11 cellular contexts compared by ENCODE assay signal in genomic region chr3:12938258-12938711, GRCh38.
A peak's percentile ranks its signal among the peaks of the same experiment; 100 is the strongest.
DNase-seq lines count a peak whose midpoint lies in the region; ATAC-seq and TF ChIP-seq lines count a peak whose summit lies in the region.
"Had no signal": no experiment of that assay in that cellular context is flagged by ENCODE, and none has a peak within 500 bp of the region (broad histone marks: within the 10 kb centered on the region; RNA-seq: fewer than 3 reads in every experiment).

No MANE protein-coding gene starts in this region.

- no peak overlapping the region for H3K9ac ChIP-seq in colonic mucosa (ENCODE audit: low read depth in 2 of 2, low read length in 2 of 2)

- H3K27me3 ChIP-seq in colonic mucosa (no peaks in the 10 kb centered on the region), right atrium auricular region (no peaks in the 10 kb centered on the region), gastrocnemius medialis (no peaks in the 10 kb centered on the region)
- H3K27me3 ChIP-seq: upper lobe of left lung had no signal

- POLR2A ChIA-PET in activated CD4-positive, alpha-beta T cell treated with anti-CD3 and anti-CD28 coated beads for 36 hours (lab: Charles Lee) = interaction anchor here (0.6 kb wide), 1 partner anchor 112 kb away, joined by 3 read pairs; no protein-coding TSS in a partner anchor

- CTCF ChIA-PET in activated CD4-positive, alpha-beta T cell treated with anti-CD3 and anti-CD28 coated beads for 36 hours (lab: Charles Lee) = interaction anchor here (0.9 kb wide), 1 partner anchor 52 kb away, joined by 4 read pairs; no protein-coding TSS in a partner anchor

- no peak for TF ChIP-seq POLR2A in gastrocnemius medialis (IDR thresholded peaks at IDR 0.05)

- H3K36me3 Mint-ChIP-seq in activated CD4-positive, alpha-beta T cell treated with anti-CD3 and anti-CD28 coated beads for 36 hours (ENCODE audit: low read depth) = peaks cover 6% of the 10 kb centered on the region

- DNase-seq in AG08396 (ENCODE audit: low spot score) (peak; percentile 53), colonic mucosa (peak; percentile 22), right atrium auricular region (ENCODE audit: low spot score) (no peak), gastrocnemius medialis (no peak), DMS79 (lab: John Stamatoyannopoulos, UW) (no peak), NCI-H82 treated with DMSO at 0.1 percent for 48 hours (lab: John Stamatoyannopoulos, UW; ENCODE audit: unreplicated experiment) (no peak)
- no peak for DNase-seq in activated CD4-positive, alpha-beta T cell treated with anti-CD3 and anti-CD28 coated beads for 36 hours
- DNase-seq: cerebellar nuclear complex, NCI-H1048 had no signal

- H3K27ac ChIP-seq in colonic mucosa (no peak overlapping the region), right atrium auricular region (peak overlapping the region; percentile 58 to 64), gastrocnemius medialis (peak overlapping the region in 3 of 4 donors; percentile 46 to 65 (median 49))

- no peaks in the 10 kb centered on the region for H3K4me1 Mint-ChIP-seq in activated CD4-positive, alpha-beta T cell treated with anti-CD3 and anti-CD28 coated beads for 36 hours

- intact Hi-C loops in colonic mucosa (cut with DNase I) = no loop called here
- intact Hi-C loops in gastrocnemius medialis (cut with DNase I; ENCODE audit: low total_unique reads) = no loop called here
- intact Hi-C loops in activated CD4-positive, alpha-beta T cell treated with anti-CD3 and anti-CD28 coated beads for 36 hours (cut with DNase I, micrococcal nuclease) = no loop called here

- no peak overlapping the region for H3K27ac Mint-ChIP-seq in activated CD4-positive, alpha-beta T cell treated with anti-CD3 and anti-CD28 coated beads for 36 hours

- no peaks in the 10 kb centered on the region for H3K27me3 Mint-ChIP-seq in activated CD4-positive, alpha-beta T cell treated with anti-CD3 and anti-CD28 coated beads for 36 hours

- H3K36me3 ChIP-seq in colonic mucosa = no peaks in the 10 kb centered on the region
- peaks cover 38% of the 10 kb centered on the region for H3K36me3 ChIP-seq in right atrium auricular region
- H3K36me3 ChIP-seq in gastrocnemius medialis = peaks cover 0 to 23% of the 10 kb centered on the region in 2 donors

- no peak overlapping the region for H3K4me3 ChIP-seq in colonic mucosa
- no peak overlapping the region for H3K4me3 ChIP-seq in right atrium auricular region
- H3K4me3 ChIP-seq in gastrocnemius medialis = no peak overlapping the region
- H3K4me3 ChIP-seq: upper lobe of left lung had no signal

- H3K9me3 ChIP-seq in colonic mucosa (no peaks in the 10 kb centered on the region), right atrium auricular region (no peaks in the 10 kb centered on the region), gastrocnemius medialis (no peaks in the 10 kb centered on the region)
- H3K9me3 ChIP-seq: upper lobe of left lung had no signal

- H3K4me1 ChIP-seq in colonic mucosa = no peaks in the 10 kb centered on the region
- H3K4me1 ChIP-seq in right atrium auricular region = peaks cover 0 to 77% of the 10 kb centered on the region in 2 donors
- H3K4me1 ChIP-seq in gastrocnemius medialis = peaks cover 47 to 59% of the 10 kb centered on the region in 2 donors

- peak; percentile 35 to 53 for ATAC-seq in gastrocnemius medialis
- ATAC-seq in activated CD4-positive, alpha-beta T cell treated with anti-CD3 and anti-CD28 coated beads for 36 hours = no peak
- no peak for ATAC-seq in GM21529 (IDR thresholded peaks at IDR 0.05; ENCODE audit: unreplicated experiment)

- H3K9me3 Mint-ChIP-seq in activated CD4-positive, alpha-beta T cell treated with anti-CD3 and anti-CD28 coated beads for 36 hours (ENCODE audit: low read depth) = no peaks in the 10 kb centered on the region

- no peak overlapping the region for H3K4me3 Mint-ChIP-seq in activated CD4-positive, alpha-beta T cell treated with anti-CD3 and anti-CD28 coated beads for 36 hours

- in situ Hi-C loops in gastrocnemius medialis (cut with MboI; ENCODE audit: low sequenced_read_pairs in 4 of 4) = loop anchor here in 2 of 4 donors (10.0 kb wide), 1 partner anchor 47 kb away; no protein-coding TSS in a partner anchor

- no peak for TF ChIP-seq CTCF in colonic mucosa (IDR thresholded peaks at IDR 0.05)
- TF ChIP-seq CTCF in right atrium auricular region (IDR thresholded peaks at IDR 0.05) = no peak
- TF ChIP-seq CTCF in gastrocnemius medialis (IDR thresholded peaks at IDR 0.05 in 4 of 5, conservative IDR thresholded peaks at IDR 0.05 in 1 of 5) = no peak

Comparison
In these comparisons a context has a peak if more than half of its experiments do, and no peak if none do; other contexts are left out.
1. DNase-seq: peak in AG08396 (single experiment) and colonic mucosa (single experiment); none in right atrium auricular region (single experiment), gastrocnemius medialis (0 of 2), activated CD4-positive, alpha-beta T cell treated with anti-CD3 and anti-CD28 coated beads for 36 hours (single experiment), DMS79 (single experiment) and NCI-H82 treated with DMSO at 0.1 percent for 48 hours (single experiment).
2. ATAC-seq: peak in gastrocnemius medialis (2 of 2); none in activated CD4-positive, alpha-beta T cell treated with anti-CD3 and anti-CD28 coated beads for 36 hours (single experiment) and GM21529 (single experiment).